Comparison of ENCODE assay signal across 18 cellular contexts in the genomic region with DNA sequence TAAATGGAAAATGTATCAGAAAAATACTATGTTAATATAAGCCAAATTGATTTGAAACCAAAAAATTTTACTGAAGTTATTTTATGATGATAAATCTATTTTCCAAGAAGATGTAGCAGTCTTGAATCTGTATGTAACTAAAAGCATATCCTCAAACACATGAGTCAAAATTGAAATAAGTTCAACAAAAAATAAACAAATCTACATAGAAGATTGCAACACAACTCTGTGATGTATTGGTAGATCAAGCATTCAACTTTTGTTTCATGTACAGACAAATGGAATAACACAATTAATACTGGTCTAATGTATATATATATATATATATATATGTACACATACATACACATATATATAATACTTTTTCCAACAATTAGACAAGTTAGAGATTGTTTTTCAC.
DNase-seq lines count a peak whose midpoint lies in the region; TF ChIP-seq lines count a peak whose summit lies in the region.
"Had no signal": no experiment of that assay in that cellular context is flagged by ENCODE, and none has a peak within 500 bp of the region (broad histone marks: within the 10 kb centered on the region; RNA-seq: fewer than 3 reads in every experiment).

No MANE protein-coding gene starts in this region.

- H3K36me3 ChIP-seq in adipocyte (ENCODE audit: control insufficient read depth, insufficient read depth, low read length, severe bottlenecking), result no peaks in the 10 kb centered on the region
- H3K36me3 ChIP-seq: HAP-1 had no signal

- no peaks in the 10 kb centered on the region for H3K27me3 ChIP-seq in adipocyte (replicated peaks; ENCODE audit: control insufficient read depth, insufficient read depth, low read length)

- DNase-seq in HCEC 1CT, result peak; percentile 12
- peak; percentile 55 for DNase-seq in adipocyte (ENCODE audit: low read depth)
- DNase-seq in fibroblast of mammary gland (ENCODE audit: low read depth), result peak; percentile 45
- no peak for DNase-seq in HUDEP-2 (lab: John Stamatoyannopoulos, UW; ENCODE audit: unreplicated experiment in 76 of 76)
- DNase-seq in stimulated activated CD8-positive, alpha-beta memory T cell treated with anti-CD3 and anti-CD28 coated beads, Interleukin-4, amount 100 ng/mL, for 48 hours, result no peak
- DNase-seq in GM19240 (ENCODE audit: insufficient read length, low spot score), result no peak
- DNase-seq: 8988T; ACHN; C1 segment of cervical spinal cord; Calu3; CD4-positive, alpha-beta memory T cell; COR-L47; DMS53; DMS79 treated with DMSO at 0.1 percent for 48 hours; GF-D8; GOT3 had no signal

- no peak overlapping the region for H3K4me3 ChIP-seq in adipocyte (ENCODE audit: low read length)
- H3K4me3 ChIP-seq in fibroblast of mammary gland (ENCODE audit: control insufficient read depth, low read depth, low read length), result no peak overlapping the region
- H3K4me3 ChIP-seq: A549, HAP-1 had no signal

- H3K4me1 ChIP-seq in adipocyte (ENCODE audit: control insufficient read depth, insufficient read depth, low read length), result peaks cover 22% of the 10 kb centered on the region
- H3K4me1 ChIP-seq: A549 had no signal

- no peak for TF ChIP-seq CTCF in fibroblast of mammary gland (conservative IDR thresholded peaks at IDR 0.05; ENCODE audit: control insufficient read depth, insufficient read depth, low read depth, low read length)

- no peak overlapping the region for H3K9ac ChIP-seq in adipocyte (ENCODE audit: low read length)

- no peaks in the 10 kb centered on the region for H3K9me3 ChIP-seq in adipocyte (ENCODE audit: control insufficient read depth, low read length)
- H3K9me3 ChIP-seq: A549, HAP-1 had no signal

Comparison
In these comparisons a context has a peak if more than half of its experiments do, and no peak if none do; other contexts are left out.
1. DNase-seq: peak in HCEC 1CT (single experiment), adipocyte (single experiment) and fibroblast of mammary gland (single experiment); none in HUDEP-2 (0 of 76), stimulated activated CD8-positive, alpha-beta memory T cell treated with anti-CD3 and anti-CD28 coated beads, Interleukin-4, amount 100 ng/mL, for 48 hours (single experiment) and GM19240 (single experiment).